In the genomic region with DNA sequence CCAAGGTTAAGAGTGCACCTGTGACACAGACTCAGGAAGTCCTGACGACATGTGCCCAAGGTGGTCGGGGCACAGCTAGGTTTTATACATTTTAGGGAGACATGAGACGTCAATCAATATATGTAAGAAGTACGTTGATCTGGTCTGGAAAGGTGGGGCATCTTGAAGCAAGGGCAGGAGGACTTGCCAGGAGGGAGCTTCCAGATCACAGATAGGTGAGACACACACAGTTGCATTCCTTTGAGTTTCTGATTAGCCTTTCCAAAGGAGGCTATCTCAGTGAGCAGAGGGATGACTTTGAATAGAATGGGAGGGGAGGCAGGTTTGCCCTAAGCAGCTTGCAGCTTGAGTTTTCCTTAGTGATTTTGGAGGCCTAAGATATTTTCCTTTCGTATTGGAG, we compare ENCODE assay signal across 17 cellular contexts. TPM values are rescaled to one million over a fixed set of nuclear protein-coding genes. Genes with fewer than 3 reads are reported as not detected.
DNase-seq lines count a peak whose midpoint lies in the region; ATAC-seq and TF ChIP-seq lines count a peak whose summit lies in the region.
"Had no signal": no experiment of that assay in that cellular context is flagged by ENCODE, and none has a peak within 500 bp of the region (broad histone marks: within the 10 kb centered on the region; RNA-seq: fewer than 3 reads in every experiment).

No MANE protein-coding gene starts in this region.

- H3K79me2 ChIP-seq in mesendoderm (ENCODE audit: control insufficient read depth, insufficient read depth, low read length) = no peaks in the 10 kb centered on the region

- H4K8ac ChIP-seq in mesendoderm (ENCODE audit: low read depth, low read length) = no peak overlapping the region

- no peak overlapping the region for H3K4ac ChIP-seq in mesendoderm (ENCODE audit: low read depth, low read length)

- no peaks in the 10 kb centered on the region for H3K27me3 Mint-ChIP-seq in endodermal cell (ENCODE audit: insufficient read depth)
- H3K27me3 Mint-ChIP-seq in activated naive CD4-positive, alpha-beta T cell treated with anti-CD3 and anti-CD28 coated beads, Interleukin-2, amount 10 ng/mL, durations not matched to agents 7 days and 5 days = peaks cover 18% of the 10 kb centered on the region

- TF ChIP-seq CTCF in endodermal cell (conservative IDR thresholded peaks at IDR 0.05) (no peak), right lobe of liver (IDR thresholded peaks at IDR 0.05) (no peak)

- no peak overlapping the region for H2BK15ac ChIP-seq in mesendoderm (replicated peaks; ENCODE audit: low read depth)

- H3K9me3 ChIP-seq in endodermal cell (ENCODE audit: control insufficient read depth, low read length) (no peaks in the 10 kb centered on the region), right lobe of liver (no peaks in the 10 kb centered on the region)
- H3K9me3 ChIP-seq: HAP-1 had no signal

- H3K27ac Mint-ChIP-seq in endodermal cell = no peak overlapping the region
- H3K27ac Mint-ChIP-seq in activated naive CD4-positive, alpha-beta T cell treated with anti-CD3 and anti-CD28 coated beads, Interleukin-2, amount 10 ng/mL, durations not matched to agents 7 days and 5 days = no peak overlapping the region
- H3K27ac Mint-ChIP-seq: CD4-positive, alpha-beta T cell had no signal

- no peak overlapping the region for H4K5ac ChIP-seq in mesendoderm (ENCODE audit: low read length)

- H3K27ac ChIP-seq in endodermal cell (ENCODE audit: low read depth, low read length) (no peak overlapping the region), mesendoderm (ENCODE audit: low read depth, low read length) (no peak overlapping the region), right lobe of liver (no peak overlapping the region)
- H3K27ac ChIP-seq: C4-2B, HL-60 had no signal

- H3K9ac ChIP-seq in endodermal cell (ENCODE audit: extremely low read depth, low read length, poor library complexity, severe bottlenecking) (no peak overlapping the region), mesendoderm (ENCODE audit: low read length) (no peak overlapping the region)

- no peaks in the 10 kb centered on the region for H3K79me1 ChIP-seq in mesendoderm (ENCODE audit: low read length)

- no peak overlapping the region for H3K56ac ChIP-seq in mesendoderm (ENCODE audit: low read length)

- H3K23ac ChIP-seq in mesendoderm (ENCODE audit: low read length) = no peak overlapping the region

- intact Hi-C loops in right lobe of liver (cut with DNase I) = no loop called here

- H3K4me2 ChIP-seq in mesendoderm (ENCODE audit: low read length) = no peak overlapping the region

- 63 to 65% methylated on average over 2 to 4 of the region's 5 CpGs for WGBS in endodermal cell (ENCODE audit: insufficient coverage in 1 of 2, insufficient read length in 1 of 2), 2 experiments
- WGBS in mesendoderm (ENCODE audit: extremely low coverage, insufficient coverage, low lambda C conversion rate) = no CpG with 5 or more reads among the region's 5 CpGs
- 22% methylated on average over 5 of the region's 5 CpGs for WGBS in right lobe of liver (ENCODE audit: insufficient coverage, low coverage, low lambda C conversion rate, missing lambda C conversion rate)

- H2BK120ac ChIP-seq in mesendoderm (ENCODE audit: low read depth, low read length) = no peak overlapping the region

- H3K4me1 Mint-ChIP-seq in endodermal cell = peaks cover 14% of the 10 kb centered on the region
- H3K4me1 Mint-ChIP-seq in activated naive CD4-positive, alpha-beta T cell treated with anti-CD3 and anti-CD28 coated beads, Interleukin-2, amount 10 ng/mL, durations not matched to agents 7 days and 5 days = peaks cover 3% of the 10 kb centered on the region

- no peak overlapping the region for H3K4me3 ChIP-seq in endodermal cell (ENCODE audit: low read length)
- no peak overlapping the region for H3K4me3 ChIP-seq in mesendoderm (ENCODE audit: low read length)
- no peak overlapping the region for H3K4me3 ChIP-seq in right lobe of liver
- H3K4me3 ChIP-seq: HAP-1 had no signal

- ATAC-seq in right lobe of liver = no peak

- no peak overlapping the region for H3K4me3 Mint-ChIP-seq in endodermal cell
- H3K4me3 Mint-ChIP-seq in activated naive CD4-positive, alpha-beta T cell treated with anti-CD3 and anti-CD28 coated beads, Interleukin-2, amount 10 ng/mL, durations not matched to agents 7 days and 5 days = no peak overlapping the region
- H3K4me3 Mint-ChIP-seq: CD4-positive, alpha-beta T cell had no signal

- no peak overlapping the region for H2AK5ac ChIP-seq in mesendoderm (ENCODE audit: low read length)

- H3K4me1 ChIP-seq in endodermal cell (ENCODE audit: control insufficient read depth, insufficient read depth, low read length) = no peaks in the 10 kb centered on the region
- peaks cover 1% of the 10 kb centered on the region for H3K4me1 ChIP-seq in mesendoderm (ENCODE audit: control insufficient read depth, low read depth, low read length)
- H3K4me1 ChIP-seq in right lobe of liver = no peaks in the 10 kb centered on the region
- H3K4me1 ChIP-seq: HAP-1 had no signal

- DNase-seq in UCSD-AML1 (lab: John Stamatoyannopoulos, UW; ENCODE audit: unreplicated experiment) (peak; percentile 3), endodermal cell (peak; percentile 55), mesendoderm (peak; percentile 75), right lobe of liver (no peak), Ammon's horn (ENCODE audit: low spot score) (no peak)
- DNase-seq in activated naive CD4-positive, alpha-beta T cell treated with anti-CD3 and anti-CD28 coated beads, Interleukin-2, amount 10 ng/mL, durations not matched to agents 7 days and 5 days = no peak
- DNase-seq in stimulated activated CD4-positive, alpha-beta T cell treated with anti-CD3 and anti-CD28 coated beads, Interleukin-4, amount 100 ng/mL, for 4 hours = no peak
- DNase-seq: ACHN; CD4-positive, alpha-beta T cell; DMS79 treated with DMSO at 0.1 percent for 48 hours; GF-D8 had no signal

- H2BK5ac ChIP-seq in mesendoderm (ENCODE audit: low read length) = no peak overlapping the region

- CTCF ChIA-PET in activated naive CD4-positive, alpha-beta T cell treated with anti-CD3 and anti-CD28 coated beads, Interleukin-2, amount 10 ng/mL, durations not matched to agents 7 days and 5 days (lab: Charles Lee) = interaction anchor here (1.0 kb wide), 1 partner anchor 29 kb away, joined by 4 read pairs; no protein-coding TSS in a partner anchor

- H3K9me3 Mint-ChIP-seq in endodermal cell = no peaks in the 10 kb centered on the region
- H3K9me3 Mint-ChIP-seq in activated naive CD4-positive, alpha-beta T cell treated with anti-CD3 and anti-CD28 coated beads, Interleukin-2, amount 10 ng/mL, durations not matched to agents 7 days and 5 days = no peaks in the 10 kb centered on the region
- H3K9me3 Mint-ChIP-seq: CD4-positive, alpha-beta T cell had no signal

- H3K18ac ChIP-seq in mesendoderm (ENCODE audit: low read length) = no peak overlapping the region

- no peaks in the 10 kb centered on the region for H3K36me3 Mint-ChIP-seq in endodermal cell (ENCODE audit: low read depth)
- no peaks in the 10 kb centered on the region for H3K36me3 Mint-ChIP-seq in activated naive CD4-positive, alpha-beta T cell treated with anti-CD3 and anti-CD28 coated beads, Interleukin-2, amount 10 ng/mL, durations not matched to agents 7 days and 5 days

- H3K27me3 ChIP-seq in endodermal cell (ENCODE audit: control insufficient read depth, insufficient read depth, low read length, poor library complexity, severe bottlenecking) (no peaks in the 10 kb centered on the region), mesendoderm (ENCODE audit: insufficient read depth, low read length, poor library complexity) (no peaks in the 10 kb centered on the region), right lobe of liver (no peaks in the 10 kb centered on the region)

- TF ChIP-seq POLR2A in right lobe of liver (IDR thresholded peaks at IDR 0.05) = no peak

- H3K36me3 ChIP-seq in endodermal cell (ENCODE audit: control insufficient read depth, insufficient read depth, low read length) (no peaks in the 10 kb centered on the region), mesendoderm (ENCODE audit: control insufficient read depth, insufficient read depth, low read length) (no peaks in the 10 kb centered on the region), right lobe of liver (no peaks in the 10 kb centered on the region)
- H3K36me3 ChIP-seq: HAP-1 had no signal

RNA-seq across cellular contexts. Expression of gene HTR1F, which starts 8.9 kb away (rescaled TPM):
- total RNA-seq in endodermal cell (under 1 TPM in 1 of 2 donors, not detected in 1; 0.29 TPM), right lobe of liver (not detected)
- polyA plus RNA-seq in endodermal cell (2013, experiment 1 of 2) = not detected
- not detected for polyA plus RNA-seq in endodermal cell (2013, experiment 2 of 2)
- 0.06 TPM for polyA plus RNA-seq in mesendoderm (2013, experiment 1 of 2)
- polyA plus RNA-seq in mesendoderm (2013, experiment 2 of 2) = 0.03 TPM
- total RNA-seq: CD4-positive, alpha-beta T cell; H4; HT1080 had no signal
- polyA plus RNA-seq: BJ had no signal

Comparison
In these comparisons a context has a peak if more than half of its experiments do, and no peak if none do; other contexts are left out.
1. DNase-seq: peak in UCSD-AML1 (single experiment), endodermal cell (single experiment) and mesendoderm (single experiment); none in activated naive CD4-positive, alpha-beta T cell treated with anti-CD3 and anti-CD28 coated beads, Interleukin-2, amount 10 ng/mL, durations not matched to agents 7 days and 5 days (single experiment), right lobe of liver (0 of 3), stimulated activated CD4-positive, alpha-beta T cell treated with anti-CD3 and anti-CD28 coated beads, Interleukin-4, amount 100 ng/mL, for 4 hours (0 of 2) and Ammon's horn (single experiment).